Comparison of ENCODE assay signal across 22 cellular contexts in genomic region chr11:121543981-121544380, GRCh38.
DNase-seq lines count a peak whose midpoint lies in the region; ATAC-seq, FAIRE-seq and TF ChIP-seq lines count a peak whose summit lies in the region.
"Had no signal": no experiment of that assay in that cellular context is flagged by ENCODE, and none has a peak within 500 bp of the region (broad histone marks: within the 10 kb centered on the region; RNA-seq: fewer than 3 reads in every experiment).

No MANE protein-coding gene starts in this region.

- H2BK5ac ChIP-seq in mesendoderm (ENCODE audit: low read length): no peak overlapping the region

- H3K79me2 ChIP-seq in mesendoderm (ENCODE audit: control insufficient read depth, insufficient read depth, low read length): no peaks in the 10 kb centered on the region

- peak; percentile 82 for FAIRE-seq in GM12892 (lab: Jason Lieb, UNC)

- TF ChIP-seq POLR2A in GM12892 (IDR thresholded peaks at IDR 0.05; ENCODE audit: low read depth, low read length): no peak

- no peak for ATAC-seq in activated T-helper 17 cell treated with anti-CD3 and anti-CD28 coated beads, Interleukin-2, amount 50 U/mL, for 72 hours (replicated peaks)
- ATAC-seq in natural killer cell treated with Interleukin-12 subunit alpha and Interleukin-12 subunit beta and Interleukin-15 and Interleukin-18, amount 100 ng/mL, for 72 hours: no peak
- ATAC-seq in GM18498 (IDR thresholded peaks at IDR 0.05; ENCODE audit: unreplicated experiment): no peak
- no peak for ATAC-seq in HG03460 (IDR thresholded peaks at IDR 0.05; ENCODE audit: unreplicated experiment)
- ATAC-seq: psoas muscle, Right ventricle myocardium inferior had no signal

- no peak overlapping the region for H3K9ac ChIP-seq in mesendoderm (ENCODE audit: low read length)
- H3K9ac ChIP-seq: KMS-11, neural progenitor cell had no signal

- no CpG with 5 or more reads among the region's 6 CpGs for WGBS in mesendoderm (ENCODE audit: extremely low coverage, insufficient coverage, low lambda C conversion rate)

- H3K9me3 Mint-ChIP-seq in activated naive CD4-positive, alpha-beta T cell treated with anti-CD3 and anti-CD28 coated beads, Interleukin-2, amount 10 ng/mL, durations not matched to agents 7 days and 5 days: no peaks in the 10 kb centered on the region
- H3K9me3 Mint-ChIP-seq in activated T-helper 17 cell treated with anti-CD3 and anti-CD28 coated beads, Interleukin-2, amount 50 U/mL, for 72 hours: no peaks in the 10 kb centered on the region
- H3K9me3 Mint-ChIP-seq in natural killer cell treated with Interleukin-12 subunit alpha and Interleukin-12 subunit beta and Interleukin-15 and Interleukin-18, amount 100 ng/mL, for 72 hours: no peaks in the 10 kb centered on the region
- H3K9me3 Mint-ChIP-seq: neural progenitor cell had no signal

- H3K27ac ChIP-seq in mesendoderm (ENCODE audit: low read depth, low read length): no peak overlapping the region
- H3K27ac ChIP-seq: KMS-11, left ventricle myocardium inferior, neural progenitor cell, psoas muscle, testis, vagina had no signal

- no peak overlapping the region for H3K4me3 Mint-ChIP-seq in activated naive CD4-positive, alpha-beta T cell treated with anti-CD3 and anti-CD28 coated beads, Interleukin-2, amount 10 ng/mL, durations not matched to agents 7 days and 5 days
- peak overlapping the region; percentile 0 for H3K4me3 Mint-ChIP-seq in activated T-helper 17 cell treated with anti-CD3 and anti-CD28 coated beads, Interleukin-2, amount 50 U/mL, for 72 hours
- H3K4me3 Mint-ChIP-seq in natural killer cell treated with Interleukin-12 subunit alpha and Interleukin-12 subunit beta and Interleukin-15 and Interleukin-18, amount 100 ng/mL, for 72 hours: no peak overlapping the region
- H3K4me3 Mint-ChIP-seq: neural progenitor cell had no signal

- no peaks in the 10 kb centered on the region for H3K4me1 ChIP-seq in mesendoderm (ENCODE audit: control insufficient read depth, low read depth, low read length)
- H3K4me1 ChIP-seq: left ventricle myocardium inferior, neural progenitor cell, psoas muscle, testis, vagina had no signal

- no peak overlapping the region for H4K8ac ChIP-seq in mesendoderm (ENCODE audit: low read depth, low read length)

- no peak overlapping the region for H3K4me2 ChIP-seq in mesendoderm (ENCODE audit: low read length)
- H3K4me2 ChIP-seq: KMS-11, neural progenitor cell had no signal

- no peaks in the 10 kb centered on the region for H3K27me3 Mint-ChIP-seq in activated naive CD4-positive, alpha-beta T cell treated with anti-CD3 and anti-CD28 coated beads, Interleukin-2, amount 10 ng/mL, durations not matched to agents 7 days and 5 days
- H3K27me3 Mint-ChIP-seq in activated T-helper 17 cell treated with anti-CD3 and anti-CD28 coated beads, Interleukin-2, amount 50 U/mL, for 72 hours: no peaks in the 10 kb centered on the region
- H3K27me3 Mint-ChIP-seq in natural killer cell treated with Interleukin-12 subunit alpha and Interleukin-12 subunit beta and Interleukin-15 and Interleukin-18, amount 100 ng/mL, for 72 hours: no peaks in the 10 kb centered on the region

- H2AK5ac ChIP-seq in mesendoderm (ENCODE audit: low read length): no peak overlapping the region

- H2BK15ac ChIP-seq in mesendoderm (replicated peaks; ENCODE audit: low read depth): no peak overlapping the region

- H3K27me3 ChIP-seq in mesendoderm (ENCODE audit: insufficient read depth, low read length, poor library complexity): no peaks in the 10 kb centered on the region
- H3K27me3 ChIP-seq: neural progenitor cell, testis, vagina had no signal

- DNase-seq in activated naive CD4-positive, alpha-beta T cell treated with anti-CD3 and anti-CD28 coated beads, Interleukin-2, amount 10 ng/mL, durations not matched to agents 7 days and 5 days: no peak
- no peak for DNase-seq in activated naive CD4-positive, alpha-beta T cell treated with anti-CD3 and anti-CD28 coated beads, Interleukin-2, amount 50 U/mL, for 16 hours
- DNase-seq in GM12892 (ENCODE audit: insufficient read length) (no peak), mesendoderm (no peak)
- DNase-seq in natural killer cell treated with Interleukin-12 subunit alpha and Interleukin-12 subunit beta and Interleukin-15 and Interleukin-18, amount 100 ng/mL, for 72 hours (ENCODE audit: low spot score): no peak
- DNase-seq: activated CD4-positive, alpha-beta T cell treated with anti-CD3 and anti-CD28 coated beads for 4 hours; activated naive CD4-positive, alpha-beta T cell treated with Interleukin-2 at 50 U/mL for 16 hours; GF-D8; left ventricle myocardium inferior; NCI-H1105; NCI-H2029 treated with DMSO at 0.1 percent for 48 hours; NCI-H345; NCI-H774; psoas muscle; testis had no signal

- H3K18ac ChIP-seq in mesendoderm (ENCODE audit: low read length): no peak overlapping the region

- peaks cover 79% of the 10 kb centered on the region for H3K36me3 Mint-ChIP-seq in activated naive CD4-positive, alpha-beta T cell treated with anti-CD3 and anti-CD28 coated beads, Interleukin-2, amount 10 ng/mL, durations not matched to agents 7 days and 5 days
- peaks cover 93% of the 10 kb centered on the region for H3K36me3 Mint-ChIP-seq in activated T-helper 17 cell treated with anti-CD3 and anti-CD28 coated beads, Interleukin-2, amount 50 U/mL, for 72 hours (ENCODE audit: low read depth)
- peaks cover 16% of the 10 kb centered on the region for H3K36me3 Mint-ChIP-seq in natural killer cell treated with Interleukin-12 subunit alpha and Interleukin-12 subunit beta and Interleukin-15 and Interleukin-18, amount 100 ng/mL, for 72 hours

- H3K79me1 ChIP-seq in mesendoderm (ENCODE audit: low read length): no peaks in the 10 kb centered on the region

- peak overlapping the region; percentile 47 for H3K27ac Mint-ChIP-seq in activated naive CD4-positive, alpha-beta T cell treated with anti-CD3 and anti-CD28 coated beads, Interleukin-2, amount 10 ng/mL, durations not matched to agents 7 days and 5 days
- H3K27ac Mint-ChIP-seq in activated T-helper 17 cell treated with anti-CD3 and anti-CD28 coated beads, Interleukin-2, amount 50 U/mL, for 72 hours: peak overlapping the region; percentile 18
- peak overlapping the region; percentile 12 to 43 for H3K27ac Mint-ChIP-seq in natural killer cell treated with Interleukin-12 subunit alpha and Interleukin-12 subunit beta and Interleukin-15 and Interleukin-18, amount 100 ng/mL, for 72 hours
- H3K27ac Mint-ChIP-seq: neural progenitor cell had no signal

- CTCF ChIA-PET in activated naive CD4-positive, alpha-beta T cell treated with anti-CD3 and anti-CD28 coated beads, Interleukin-2, amount 10 ng/mL, durations not matched to agents 7 days and 5 days (lab: Charles Lee): no interaction called here

- no peaks in the 10 kb centered on the region for H3K36me3 ChIP-seq in mesendoderm (ENCODE audit: control insufficient read depth, insufficient read depth, low read length)
- H3K36me3 ChIP-seq: left ventricle myocardium inferior had no signal

- H4K5ac ChIP-seq in mesendoderm (ENCODE audit: low read length): no peak overlapping the region

- no peak overlapping the region for H3K4me3 ChIP-seq in mesendoderm (ENCODE audit: low read length)
- H3K4me3 ChIP-seq: left ventricle myocardium inferior, neural progenitor cell, psoas muscle, testis, vagina had no signal

- no peak overlapping the region for H2BK120ac ChIP-seq in mesendoderm (ENCODE audit: low read depth, low read length)

- H3K4ac ChIP-seq in mesendoderm (ENCODE audit: low read depth, low read length): no peak overlapping the region

- H3K56ac ChIP-seq in mesendoderm (ENCODE audit: low read length): no peak overlapping the region

- peaks cover 43% of the 10 kb centered on the region for H3K4me1 Mint-ChIP-seq in activated naive CD4-positive, alpha-beta T cell treated with anti-CD3 and anti-CD28 coated beads, Interleukin-2, amount 10 ng/mL, durations not matched to agents 7 days and 5 days
- H3K4me1 Mint-ChIP-seq in activated T-helper 17 cell treated with anti-CD3 and anti-CD28 coated beads, Interleukin-2, amount 50 U/mL, for 72 hours: peaks cover 38% of the 10 kb centered on the region
- H3K4me1 Mint-ChIP-seq in natural killer cell treated with Interleukin-12 subunit alpha and Interleukin-12 subunit beta and Interleukin-15 and Interleukin-18, amount 100 ng/mL, for 72 hours (ENCODE audit: low read depth in 2 of 2): peaks cover 35 to 41% of the 10 kb centered on the region in 2 donors
- H3K4me1 Mint-ChIP-seq: neural progenitor cell had no signal

- H3K23ac ChIP-seq in mesendoderm (ENCODE audit: low read length): no peak overlapping the region
